16 cellular contexts compared by ENCODE assay signal in genomic region chrX:19852014-19853005, GRCh38. TPM values are rescaled to one million over a fixed set of nuclear protein-coding genes. Genes with fewer than 3 reads are reported as not detected.
A peak's percentile ranks its signal among the peaks of the same experiment; 100 is the strongest.
DNase-seq lines count a peak whose midpoint lies in the region; ATAC-seq and TF ChIP-seq lines count a peak whose summit lies in the region.
"Had no signal": no experiment of that assay in that cellular context is flagged by ENCODE, and none has a peak within 500 bp of the region (broad histone marks: within the 10 kb centered on the region; RNA-seq: fewer than 3 reads in every experiment).

No MANE protein-coding gene starts in this region.

- H3K9me3 ChIP-seq in liver (ENCODE audit: control insufficient read depth in 4 of 4, low read length in 3 of 4): peaks cover 0 to 2% (median 0%) of the 10 kb centered on the region in 4 donors
- H3K9me3 ChIP-seq: gastrocnemius medialis, psoas muscle had no signal

- TF ChIP-seq CTCF in NB4 (IDR thresholded peaks at IDR 0.05; ENCODE audit: low read depth, low read length): no peak
- TF ChIP-seq CTCF in choroid plexus epithelial cell (conservative IDR thresholded peaks at IDR 0.05; ENCODE audit: low read depth, low read length): no peak
- TF ChIP-seq CTCF in liver (IDR thresholded peaks at IDR 0.05; ENCODE audit: low read depth, low read length, missing input control): no peak

- no peak for ATAC-seq in HG03175 (IDR thresholded peaks at IDR 0.05; ENCODE audit: unreplicated experiment)
- no peak for ATAC-seq in HG02870 (IDR thresholded peaks at IDR 0.05; ENCODE audit: unreplicated experiment)
- ATAC-seq: gastrocnemius medialis had no signal

- WGBS in liver: 63% methylated on average over 13 of the region's 13 CpGs

- DNase-seq in AG20443 (ENCODE audit: low spot score) (peak; percentile 30), NB4 (ENCODE audit: low read depth) (peak; percentile 16), choroid plexus epithelial cell (ENCODE audit: low read depth) (peak; percentile 74), midbrain (lab: John Stamatoyannopoulos, UW) (no peak), amniotic stem cell (lab: John Stamatoyannopoulos, UW) (no peak)
- DNase-seq: activated T-cell treated with anti-CD3 and anti-CD28 coated beads, Interleukin-2, amount 50 U/mL, for 24 hours; cerebellar nuclear complex; gastrocnemius medialis; KG1; NCI-H2227 treated with DMSO at 0.1 percent for 48 hours; psoas muscle; RPMI8226 had no signal

- no peak overlapping the region for H3K27ac ChIP-seq in liver (ENCODE audit: low read depth in 1 of 2, low read length in 2 of 2)
- H3K27ac ChIP-seq: gastrocnemius medialis, psoas muscle had no signal

- H3K27me3 ChIP-seq in liver (ENCODE audit: control insufficient read depth in 4 of 4, insufficient read depth in 4 of 4, low read length in 3 of 4): no peaks in the 10 kb centered on the region
- H3K27me3 ChIP-seq: gastrocnemius medialis had no signal

- H3K36me3 ChIP-seq in liver (ENCODE audit: control insufficient read depth in 4 of 4, insufficient read depth in 3 of 4, low read depth in 1 of 4, low read length in 3 of 4): no peaks in the 10 kb centered on the region
- H3K36me3 ChIP-seq: gastrocnemius medialis had no signal

- H3K9ac ChIP-seq in liver (ENCODE audit: low read depth in 1 of 2, low read length in 2 of 2): no peak overlapping the region

- no peak overlapping the region for H3K4me3 ChIP-seq in NB4 (ENCODE audit: low read depth, low read length)
- no peak overlapping the region for H3K4me3 ChIP-seq in choroid plexus epithelial cell (ENCODE audit: low read depth, low read length)
- no peak overlapping the region for H3K4me3 ChIP-seq in liver (ENCODE audit: low read depth in 1 of 3, low read length in 3 of 3)
- H3K4me3 ChIP-seq: gastrocnemius medialis, lung, psoas muscle had no signal

- TF ChIP-seq POLR2A in NB4 (IDR thresholded peaks at IDR 0.05; ENCODE audit: extremely low read depth, insufficient read length): no peak

- TF ChIP-seq RAD21 in liver (IDR thresholded peaks at IDR 0.05): no peak

- peaks cover 0 to 4% (median 0%) of the 10 kb centered on the region in 4 donors for H3K4me1 ChIP-seq in liver (ENCODE audit: control insufficient read depth in 4 of 4, insufficient read depth in 4 of 4, low read length in 3 of 4)
- H3K4me1 ChIP-seq: gastrocnemius medialis, psoas muscle had no signal

TF ChIP-seq in liver, 16 proteins besides CTCF, POLR2A, EP300 and RAD21:
- TF ChIP-seq TAF1 (conservative IDR thresholded peaks at IDR 0.05): no peak
- TF ChIP-seq HNF4A (conservative IDR thresholded peaks at IDR 0.05): peak; percentile 35 to 65
TF ChIP-seq in liver: peak in this region for 1.

RNA-seq across cellular contexts. Expression of gene SH3KBP1, which starts 35.1 kb away (rescaled TPM):
- 1 to 10 TPM; 6.6 to 7.0 TPM for total RNA-seq in liver
- polyA plus RNA-seq in liver: 1 to 10 TPM; 4.3 to 8.7 TPM

Comparison
In these comparisons a context has a peak if more than half of its experiments do, and no peak if none do; other contexts are left out.
1. DNase-seq: peak in AG20443 (single experiment), NB4 (single experiment) and choroid plexus epithelial cell (single experiment); none in midbrain (single experiment) and amniotic stem cell (single experiment).